8 cellular contexts compared by ENCODE assay signal in genomic region chr17:10697092-10698081, GRCh38. TPM values are rescaled to one million over a fixed set of nuclear protein-coding genes. Genes with fewer than 3 reads are reported as not detected.
DNase-seq lines count a peak whose midpoint lies in the region; ATAC-seq and TF ChIP-seq lines count a peak whose summit lies in the region.

ADPRM (plus strand) TSS chr17:10697594; CDS start chr17:10704927, 7,333 bp downstream.
SCO1 (minus strand) TSS chr17:10697533; CDS start chr17:10697507, 26 bp downstream.

- DNase-seq in AG09309 (ENCODE audit: low read depth) (peak; percentile 69), NCI-H226 (peak; percentile 95), activated B cell treated with CpG ODN at 0.5 μM for 24 hours (peak; percentile 85), inferior parietal cortex (ENCODE audit: extremely low spot score) (peak; percentile 97), spleen (peak; percentile 99)
- peak; percentile 85 for DNase-seq in central memory CD4-positive, alpha-beta T cell

- H3K4me1 ChIP-seq in spleen: peaks cover 20 to 87% (median 58%) of the 10 kb centered on the region in 6 donors

- no peaks in the 10 kb centered on the region for H3K27me3 ChIP-seq in spleen (replicated peaks in 1 of 7)

- H3K4me3 ChIP-seq in AG09309 (ENCODE audit: control insufficient read depth, low read depth, low read length) (peak within 1 kb of the TSS; percentile 98), spleen (peak within 1 kb of the TSS; percentile 91 to 99 (median 94))

- H3K36me3 Mint-ChIP-seq in activated B cell treated with CpG ODN at 0.5 μM for 24 hours (ENCODE audit: low read depth): peaks cover 38% of the 10 kb centered on the region

- intact Hi-C loops in activated B cell treated with CpG ODN at 0.5 μM for 24 hours (cut with micrococcal nuclease): loop anchor here (1.0 to 5.0 kb wide), 4 partner anchors 32 to 1300 kb away; partner anchors contain the start of gene ZNF18
- intact Hi-C loops in spleen (cut with DNase I; ENCODE audit: low total_unique reads): no loop called here

- TF ChIP-seq POLR2A in spleen (IDR thresholded peaks at IDR 0.05): peak; percentile 86 to 94 (median 93)

- H3K27me3 Mint-ChIP-seq in activated B cell treated with CpG ODN at 0.5 μM for 24 hours: no peaks in the 10 kb centered on the region

- WGBS in spleen, 5 donors: 0 to 1% (median 0%) methylated on average over 64 to 84 of the region's 84 CpGs

- peak within 1 kb of the TSS; percentile 95 to 99 (median 97) for H3K27ac ChIP-seq in spleen

- peaks cover 0 to 33% (median 27%) of the 10 kb centered on the region in 6 donors for H3K36me3 ChIP-seq in spleen

- H3K27ac Mint-ChIP-seq in activated B cell treated with CpG ODN at 0.5 μM for 24 hours: peak within 1 kb of the TSS; percentile 92

- ATAC-seq in GM18907 (IDR thresholded peaks at IDR 0.05; ENCODE audit: unreplicated experiment) (peak; percentile 96), HG03159 (IDR thresholded peaks at IDR 0.05; ENCODE audit: unreplicated experiment) (peak; percentile 93), activated B cell treated with CpG ODN at 0.5 μM for 24 hours (ENCODE audit: low read depth) (peak; percentile 97)

- peaks cover 51% of the 10 kb centered on the region for H3K4me1 Mint-ChIP-seq in activated B cell treated with CpG ODN at 0.5 μM for 24 hours

- POLR2A ChIA-PET in activated B cell treated with CpG ODN at 0.5 μM for 24 hours (lab: Charles Lee): interaction anchor here (0.5 to 0.6 kb wide), 5 partner anchors 11 to 655 kb away, joined by 3 to 8 read pairs (median 4); partner anchors contain the start of gene TMEM220

- CTCF ChIA-PET in activated B cell treated with CpG ODN at 0.5 μM for 24 hours (lab: Charles Lee): no interaction called here

- no peaks in the 10 kb centered on the region for H3K9me3 ChIP-seq in spleen

- no peaks in the 10 kb centered on the region for H3K9me3 Mint-ChIP-seq in activated B cell treated with CpG ODN at 0.5 μM for 24 hours

- TF ChIP-seq CTCF in AG09309 (IDR thresholded peaks at IDR 0.05; ENCODE audit: control insufficient read depth, insufficient read depth, low read depth, low read length, missing control alignments) (peak; percentile 53), activated B cell treated with CpG ODN at 0.5 μM for 24 hours (IDR thresholded peaks at IDR 0.05) (no peak), spleen (IDR thresholded peaks at IDR 0.05 in 8 of 11, conservative IDR thresholded peaks at IDR 0.05 in 3 of 11) (peak in 10 of 11 experiments; percentile 28 to 70 (median 48))

- H3K4me3 Mint-ChIP-seq in activated B cell treated with CpG ODN at 0.5 μM for 24 hours: peak within 1 kb of the TSS; percentile 92

RNA-seq across cellular contexts. Expression of gene ADPRM, which starts in this region (rescaled TPM):
- total RNA-seq in activated B cell treated with CpG ODN at 0.5 μM for 24 hours (14.1 and 14.8 TPM in 2 replicates), spleen (10 to 100 TPM; 11.5 to 36.0 (median 16.8) TPM)
- polyA plus RNA-seq in spleen: 10 to 100 TPM; 14.5 to 23.3 (median 14.8) TPM

RNA-seq across cellular contexts. Expression of gene SCO1, which starts in this region (rescaled TPM):
- total RNA-seq in activated B cell treated with CpG ODN at 0.5 μM for 24 hours (27.9 and 33.3 TPM in 2 replicates), spleen (10 to 100 TPM; 10.8 to 31.1 (median 22.4) TPM)
- 1 to 10 TPM; 5.4 to 10.0 (median 8.3) TPM for polyA plus RNA-seq in spleen

Comparison
In these comparisons a context has a peak if more than half of its experiments do, and no peak if none do; other contexts are left out.
1. Peak in every context shown above with its lines: DNase-seq, ATAC-seq, H3K4me3 ChIP-seq and H3K27ac ChIP-seq.